8 cellular contexts compared by ENCODE assay signal in the genomic region with DNA sequence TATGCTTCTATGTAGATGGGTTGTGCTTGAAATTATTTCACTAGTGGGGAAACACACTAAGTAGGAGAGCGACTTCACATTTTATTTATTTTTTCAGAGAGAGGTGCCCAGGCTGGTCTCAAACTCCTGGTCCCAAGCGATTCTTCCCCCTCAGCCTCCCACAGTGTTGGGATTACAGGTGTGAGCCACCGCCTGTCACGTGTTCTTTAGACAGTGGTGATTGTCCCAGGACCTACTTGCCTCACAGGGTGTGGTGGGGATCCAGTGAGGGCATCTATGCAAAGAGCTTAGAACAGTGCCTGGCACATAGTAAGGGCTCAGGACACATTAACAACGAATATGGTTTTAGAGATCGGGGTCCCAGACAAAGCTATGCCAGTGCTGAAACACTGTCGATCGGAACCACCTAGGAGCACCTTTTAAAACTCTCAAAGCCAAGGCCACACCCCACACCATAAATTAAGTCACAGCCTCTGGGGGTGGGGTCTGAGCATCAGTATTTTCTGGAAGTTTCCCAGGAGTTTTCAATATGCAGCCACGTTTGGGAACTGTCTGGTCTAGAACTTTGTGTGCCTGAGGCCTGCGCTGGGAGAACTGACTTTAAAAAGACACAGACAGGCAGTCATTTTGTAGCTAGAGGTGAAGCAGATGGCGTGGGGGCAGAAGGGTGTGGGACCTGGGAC. TPM values are rescaled to one million over a fixed set of nuclear protein-coding genes. Genes with fewer than 3 reads are reported as not detected.
A peak's percentile ranks its signal among the peaks of the same experiment; 100 is the strongest.
DNase-seq lines count a peak whose midpoint lies in the region; ATAC-seq, FAIRE-seq and TF ChIP-seq lines count a peak whose summit lies in the region.

No MANE protein-coding gene starts in this region.

- H3K27ac ChIP-seq in HL-60 (replicated peaks) (peak overlapping the region; percentile 63), hepatocyte (peak overlapping the region; percentile 97), spleen (peak overlapping the region in 7 of 8 donors; percentile 66 to 86 (median 75))

- no peaks in the 10 kb centered on the region for H3K9me2 ChIP-seq in hepatocyte (replicated peaks; ENCODE audit: insufficient read depth)

- peak overlapping the region; percentile 44 for H2AFZ ChIP-seq in hepatocyte

- DNase-seq in HL-60 (ENCODE audit: low read depth in 1 of 2, low spot score in 1 of 2), result no peak
- DNase-seq in T-helper 17 cell, result no peak
- no peak for DNase-seq in hepatocyte (ENCODE audit: low spot score)
- DNase-seq in spleen, result peak; percentile 42
- DNase-seq in D721Med (ENCODE audit: insufficient read length, low spot score), result no peak
- no peak for DNase-seq in GM03348 (ENCODE audit: low spot score)
- DNase-seq in effector CD8-positive, alpha-beta T cell (lab: John Stamatoyannopoulos, UW), result no peak
- no peak for DNase-seq in activated T-cell treated with anti-CD3 and anti-CD28 coated beads, Interleukin-2, amount 50 U/mL, for 4 hours

- peak overlapping the region; percentile 20 for H3K4me2 ChIP-seq in hepatocyte

- TF ChIP-seq POLR2A in spleen (IDR thresholded peaks at IDR 0.05), result no peak

- ATAC-seq in T-helper 17 cell, result no peak
- ATAC-seq in activated T-cell treated with anti-CD3 and anti-CD28 coated beads, Interleukin-2, amount 50 U/mL, for 4 hours, result no peak

- FAIRE-seq in D721Med (lab: Jason Lieb, UNC), result no peak

- no peak for TF ChIP-seq CTCF in HL-60 (IDR thresholded peaks at IDR 0.05; ENCODE audit: insufficient read depth, low read length)
- no peak for TF ChIP-seq CTCF in hepatocyte (IDR thresholded peaks at IDR 0.05; ENCODE audit: poor library complexity)
- TF ChIP-seq CTCF in spleen (IDR thresholded peaks at IDR 0.05 in 8 of 11, conservative IDR thresholded peaks at IDR 0.05 in 3 of 11), result no peak
- TF ChIP-seq CTCF in D721Med (IDR thresholded peaks at IDR 0.05; ENCODE audit: insufficient read depth, missing control alignments), result no peak

- no peaks in the 10 kb centered on the region for H4K20me1 ChIP-seq in hepatocyte (ENCODE audit: insufficient read depth, poor library complexity, severe bottlenecking)

- peaks cover 1% of the 10 kb centered on the region for H3K27me3 ChIP-seq in HL-60 (ENCODE audit: insufficient read depth, poor library complexity, severe bottlenecking)
- no peaks in the 10 kb centered on the region for H3K27me3 ChIP-seq in hepatocyte
- peaks cover 0 to 2% (median 0%) of the 10 kb centered on the region in 7 donors for H3K27me3 ChIP-seq in spleen (replicated peaks in 1 of 7)

- H3K27ac Mint-ChIP-seq in T-helper 17 cell, result peak overlapping the region; percentile 37

- H3K27me3 Mint-ChIP-seq in T-helper 17 cell, result peaks cover 6% of the 10 kb centered on the region
- H3K27me3 Mint-ChIP-seq in activated T-cell treated with anti-CD3 and anti-CD28 coated beads, Interleukin-2, amount 50 U/mL, for 4 hours (ENCODE audit: low read depth), result no peaks in the 10 kb centered on the region

- 75% methylated on average over 11 of the region's 11 CpGs for WGBS in hepatocyte (ENCODE audit: low lambda C conversion rate, missing lambda C conversion rate)
- 74 to 87% (median 82%) methylated on average over 11 of the region's 11 CpGs for WGBS in spleen, 5 donors

- intact Hi-C loops in spleen (cut with DNase I; ENCODE audit: low total_unique reads), result loop anchor here (5.0 to 10.0 kb wide), 2 partner anchors 137 to 515 kb away; no protein-coding TSS in a partner anchor

- H3K4me3 ChIP-seq in HL-60 (replicated peaks; ENCODE audit: insufficient read depth, low read length) (no peak overlapping the region), hepatocyte (no peak overlapping the region), spleen (peak overlapping the region in 1 of 8 donors; percentile 55)

- no peaks in the 10 kb centered on the region for H3K36me3 ChIP-seq in hepatocyte (replicated peaks; ENCODE audit: insufficient read depth, low read depth)
- H3K36me3 ChIP-seq in spleen, result no peaks in the 10 kb centered on the region

- peaks cover 2% of the 10 kb centered on the region for H3K4me1 Mint-ChIP-seq in T-helper 17 cell
- peaks cover 9% of the 10 kb centered on the region for H3K4me1 Mint-ChIP-seq in activated T-cell treated with anti-CD3 and anti-CD28 coated beads, Interleukin-2, amount 50 U/mL, for 4 hours (ENCODE audit: low read depth)

- no peaks in the 10 kb centered on the region for H3K9me3 Mint-ChIP-seq in activated T-cell treated with anti-CD3 and anti-CD28 coated beads, Interleukin-2, amount 50 U/mL, for 4 hours

- H3K36me3 Mint-ChIP-seq in T-helper 17 cell (ENCODE audit: low read depth), result no peaks in the 10 kb centered on the region
- no peaks in the 10 kb centered on the region for H3K36me3 Mint-ChIP-seq in activated T-cell treated with anti-CD3 and anti-CD28 coated beads, Interleukin-2, amount 50 U/mL, for 4 hours (ENCODE audit: insufficient read depth)

- peak overlapping the region; percentile 21 for H3K4me3 Mint-ChIP-seq in T-helper 17 cell
- H3K4me3 Mint-ChIP-seq in activated T-cell treated with anti-CD3 and anti-CD28 coated beads, Interleukin-2, amount 50 U/mL, for 4 hours, result no peak overlapping the region

- H3K79me2 ChIP-seq in hepatocyte, result no peaks in the 10 kb centered on the region

- H3K9me3 ChIP-seq in T-helper 17 cell (ENCODE audit: control insufficient read depth, low read length, poor library complexity, severe bottlenecking) (no peaks in the 10 kb centered on the region), hepatocyte (ENCODE audit: low read depth) (no peaks in the 10 kb centered on the region), spleen (no peaks in the 10 kb centered on the region)

- peaks cover 42% of the 10 kb centered on the region for H3K4me1 ChIP-seq in hepatocyte (ENCODE audit: insufficient read depth)
- H3K4me1 ChIP-seq in spleen, result peaks cover 10 to 37% (median 24%) of the 10 kb centered on the region in 6 donors

RNA-seq across cellular contexts. Expression of a gene that starts 4.8 kb away (rescaled TPM):
- total RNA-seq in T-helper 17 cell (1 to 10 TPM; 8.0 to 8.5 TPM), hepatocyte (5.6 and 12.5 TPM in 2 replicates), spleen (10 to 100 TPM; 11.8 to 20.9 (median 19.2) TPM)
- polyA plus RNA-seq in hepatocyte (18.0 and 21.6 TPM in 2 replicates), spleen (10 to 100 TPM; 24.5 to 33.3 (median 29.7) TPM)
- 10 to 100 TPM; 10.2 to 13.6 (median 12.7) TPM for total RNA-seq in activated T-cell treated with anti-CD3 and anti-CD28 coated beads, Interleukin-2, amount 50 U/mL, for 4 hours

RNA-seq across cellular contexts. Expression of a gene that starts 58.7 kb away (rescaled TPM):
- 1 to 10 TPM; 4.0 to 6.8 TPM for total RNA-seq in T-helper 17 cell
- 38.5 and 41.0 TPM in 2 replicates for total RNA-seq in hepatocyte
- 14.6 and 16.1 TPM in 2 replicates for polyA plus RNA-seq in hepatocyte
- 1 to 10 TPM; 3.5 to 7.5 (median 5.0) TPM for total RNA-seq in spleen
- 1 to 10 TPM in 2 of 3 donors, under 1 TPM in 1; 0.97 to 1.1 (median 1.0) TPM for polyA plus RNA-seq in spleen
- 1 to 10 TPM; 6.8 to 9.4 (median 8.4) TPM for total RNA-seq in activated T-cell treated with anti-CD3 and anti-CD28 coated beads, Interleukin-2, amount 50 U/mL, for 4 hours
